ENCODE assay signal across 8 cellular contexts in the genomic region with DNA sequence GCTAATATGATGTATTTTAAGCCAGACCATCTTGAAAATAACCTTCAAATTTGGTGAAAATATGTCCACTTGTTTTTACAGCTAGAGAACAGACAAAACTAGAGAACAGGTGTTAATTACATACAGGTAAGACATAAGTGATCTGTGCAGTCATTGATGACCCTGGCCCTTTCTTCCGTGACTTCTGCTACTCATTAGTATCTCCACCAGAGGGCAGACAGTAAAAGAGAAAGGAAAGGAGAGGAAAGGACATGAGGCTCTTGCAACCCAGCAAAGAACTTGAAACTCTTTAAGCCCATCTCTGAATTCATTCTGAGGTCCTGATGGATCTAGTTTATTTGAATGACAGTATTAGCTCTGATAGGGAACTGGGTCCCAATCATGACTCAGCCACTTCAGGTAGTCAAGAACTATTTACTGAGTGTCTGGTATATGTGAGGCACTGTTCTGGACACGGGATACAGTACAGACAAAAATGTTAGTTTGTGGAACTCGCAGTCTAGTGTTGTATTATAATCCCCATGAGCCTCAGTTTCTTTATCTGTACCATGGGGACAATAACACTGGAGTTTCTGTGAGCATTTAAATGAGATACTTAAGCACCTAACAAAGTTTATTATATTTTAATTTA.
DNase-seq lines count a peak whose midpoint lies in the region; ATAC-seq, FAIRE-seq and TF ChIP-seq lines count a peak whose summit lies in the region.

No MANE protein-coding gene starts in this region.

- no peaks in the 10 kb centered on the region for H3K9me3 ChIP-seq in ascending aorta

- ATAC-seq in GM19372 (IDR thresholded peaks at IDR 0.05; ENCODE audit: low read depth, unreplicated experiment) (peak; percentile 75), HG03432 (IDR thresholded peaks at IDR 0.05; ENCODE audit: unreplicated experiment) (peak; percentile 87)

- no peaks in the 10 kb centered on the region for H3K27me3 ChIP-seq in ascending aorta

- intact Hi-C loops in ascending aorta (cut with DNase I), result no loop called here

- H3K36me3 ChIP-seq in ascending aorta, result no peaks in the 10 kb centered on the region

- no peak overlapping the region for H3K27ac ChIP-seq in ascending aorta

- DNase-seq in ELF-1 (ENCODE audit: low read depth, low spot score), result peak; percentile 21
- DNase-seq in NCI-H526 (lab: John Stamatoyannopoulos, UW), result peak; percentile 36 to 71
- no peak for DNase-seq in ascending aorta (ENCODE audit: low spot score in 2 of 2)
- peak; percentile 11 to 34 for DNase-seq in lung microvascular endothelial cell (ENCODE audit: low read depth in 2 of 2)
- no peak for DNase-seq in GOT3 (lab: John Stamatoyannopoulos, UW)
- no peak for DNase-seq in H54 (ENCODE audit: insufficient read length, low spot score)

- no peak for FAIRE-seq in H54 (lab: Jason Lieb, UNC)

- no peak for TF ChIP-seq POLR2A in H54 (IDR thresholded peaks at IDR 0.05; ENCODE audit: low read depth, low read length)

- no peaks in the 10 kb centered on the region for H3K4me1 ChIP-seq in ascending aorta

- no peak overlapping the region for H3K4me3 ChIP-seq in ascending aorta

- peak; percentile 20 to 40 (median 27) for TF ChIP-seq CTCF in ascending aorta (IDR thresholded peaks at IDR 0.05)

Comparison
In these comparisons a context has a peak if more than half of its experiments do, and no peak if none do; other contexts are left out.
1. DNase-seq: peak in ELF-1 (single experiment), NCI-H526 (2 of 2) and lung microvascular endothelial cell (2 of 2); none in ascending aorta (0 of 2), GOT3 (single experiment) and H54 (single experiment).